In genomic region chr1:20614130-20614579, GRCh38 we compare ENCODE assay signal across 12 cellular contexts. TPM values are rescaled to one million over a fixed set of nuclear protein-coding genes. Genes with fewer than 3 reads are reported as not detected.
DNase-seq lines count a peak whose midpoint lies in the region; ATAC-seq and TF ChIP-seq lines count a peak whose summit lies in the region.
"Had no signal": no experiment of that assay in that cellular context is flagged by ENCODE, and none has a peak within 500 bp of the region (broad histone marks: within the 10 kb centered on the region; RNA-seq: fewer than 3 reads in every experiment).

No MANE protein-coding gene starts in this region.

- CTCF ChIA-PET in HEK293 (lab: Yijun Ruan, JAX), result interaction anchor here (1.7 kb wide), 2 partner anchors 19 to 39 kb away, joined by 5 to 6 read pairs; partner anchors contain the start of gene PINK1

- no peak overlapping the region for H3K4me2 ChIP-seq in hepatocyte

- in situ Hi-C loops in HAP-1 (cut with MboI; ENCODE audit: low sequenced_read_pairs), result no loop called here

- H3K79me2 ChIP-seq in hepatocyte, result no peaks in the 10 kb centered on the region

- no peak for TF ChIP-seq CTCF in HEK293 (tag by site-specific recombination; IDR thresholded peaks at IDR 0.05)
- TF ChIP-seq CTCF in WERI-Rb-1 (IDR thresholded peaks at IDR 0.05; ENCODE audit: low read depth, low read length), result no peak
- TF ChIP-seq CTCF in hepatocyte (IDR thresholded peaks at IDR 0.05; ENCODE audit: poor library complexity), result no peak

- no peak overlapping the region for H2AFZ ChIP-seq in hepatocyte

- 60% methylated on average over 3 of the region's 3 CpGs for WGBS in hepatocyte (ENCODE audit: low lambda C conversion rate, missing lambda C conversion rate)

- H3K36me3 ChIP-seq in HEK293 (ENCODE audit: control insufficient read depth in 2 of 2, insufficient read depth in 1 of 2, low read length in 2 of 2) (no peaks in the 10 kb centered on the region), WERI-Rb-1 (no peaks in the 10 kb centered on the region), hepatocyte (replicated peaks; ENCODE audit: insufficient read depth, low read depth) (no peaks in the 10 kb centered on the region), skeletal muscle tissue (ENCODE audit: control insufficient read depth in 3 of 3, insufficient read depth in 3 of 3, low read length in 3 of 3) (no peaks in the 10 kb centered on the region), HAP-1 (replicated peaks) (no peaks in the 10 kb centered on the region)

- POLR2A ChIA-PET in HEK293 (lab: Yijun Ruan, JAX), result interaction anchor here (0.8 to 2.2 kb wide), 2 partner anchors 20 to 39 kb away, joined by 3 to 7 read pairs; no protein-coding TSS in a partner anchor

- H3K4me1 ChIP-seq in HEK293 (ENCODE audit: control insufficient read depth, insufficient read depth, low read length) (no peaks in the 10 kb centered on the region), hepatocyte (ENCODE audit: insufficient read depth) (peaks cover 8% of the 10 kb centered on the region), skeletal muscle tissue (ENCODE audit: control insufficient read depth in 3 of 3, insufficient read depth in 3 of 3, low read length in 3 of 3) (peaks cover 22 to 35% (median 28%) of the 10 kb centered on the region in 3 donors), HAP-1 (peaks cover 15% of the 10 kb centered on the region)

- no peaks in the 10 kb centered on the region for H4K20me1 ChIP-seq in hepatocyte (ENCODE audit: insufficient read depth, poor library complexity, severe bottlenecking)

- no peak overlapping the region for H3K4me3 ChIP-seq in HEK293 (ENCODE audit: low read depth, low read length)
- no peak overlapping the region for H3K4me3 ChIP-seq in WERI-Rb-1 (ENCODE audit: low read depth, low read length)
- H3K4me3 ChIP-seq in hepatocyte, result no peak overlapping the region
- no peak overlapping the region for H3K4me3 ChIP-seq in skeletal muscle tissue (ENCODE audit: low read length in 3 of 3)
- H3K4me3 ChIP-seq in HAP-1, result no peak overlapping the region
- H3K4me3 ChIP-seq: lung had no signal

- H3K27me3 ChIP-seq in WERI-Rb-1 (ENCODE audit: insufficient read depth, low read depth, severe bottlenecking) (no peaks in the 10 kb centered on the region), hepatocyte (no peaks in the 10 kb centered on the region), skeletal muscle tissue (ENCODE audit: control insufficient read depth in 3 of 3, insufficient read depth in 3 of 3, low read length in 3 of 3) (no peaks in the 10 kb centered on the region), HAP-1 (ENCODE audit: low read depth) (no peaks in the 10 kb centered on the region)

- DNase-seq in WERI-Rb-1 (no peak), hepatocyte (ENCODE audit: low spot score) (no peak), GM19238 (ENCODE audit: insufficient read length, low spot score) (no peak), HAP-1 (ENCODE audit: low spot score in 2 of 2) (no peak), NCI-H748 (lab: John Stamatoyannopoulos, UW; ENCODE audit: unreplicated experiment) (no peak)
- DNase-seq: activated CD8-positive, alpha-beta T cell treated with anti-CD3 and anti-CD28 coated beads, Interleukin-2, amount 10 ng/mL, durations not matched to agents 7 days and 5 days; activated naive CD4-positive, alpha-beta T cell had no signal

- H3K9ac ChIP-seq in skeletal muscle tissue (ENCODE audit: low read depth in 1 of 3, low read length in 3 of 3), result peak overlapping the region in 1 of 3 donors; percentile 64

- H3K27ac ChIP-seq in HEK293 (ENCODE audit: extremely low read depth, low read depth, low read length) (no peak overlapping the region), WERI-Rb-1 (peak overlapping the region; percentile 14; the same call in 1 of the 2 replicates), hepatocyte (peak overlapping the region; percentile 82), skeletal muscle tissue (ENCODE audit: low read depth, low read length) (peak overlapping the region; percentile 48)

- no peaks in the 10 kb centered on the region for H3K9me2 ChIP-seq in hepatocyte (replicated peaks; ENCODE audit: insufficient read depth)

- H3K9me3 ChIP-seq in HEK293 (ENCODE audit: control insufficient read depth, insufficient read depth, low read depth, low read length) (no peaks in the 10 kb centered on the region), WERI-Rb-1 (ENCODE audit: severe bottlenecking) (peaks cover 3% of the 10 kb centered on the region), hepatocyte (ENCODE audit: low read depth) (no peaks in the 10 kb centered on the region), skeletal muscle tissue (ENCODE audit: control insufficient read depth in 3 of 3, low read length in 3 of 3) (no peaks in the 10 kb centered on the region), HAP-1 (no peaks in the 10 kb centered on the region)

- ATAC-seq in GM18907 (IDR thresholded peaks at IDR 0.05; ENCODE audit: unreplicated experiment), result no peak
- ATAC-seq: activated CD8-positive, alpha-beta T cell treated with anti-CD3 and anti-CD28 coated beads, Interleukin-2, amount 10 ng/mL, durations not matched to agents 7 days and 5 days; stimulated activated memory B cell treated with anti-CD40 and anti-IgM and Interleukin-4, amounts not matched to agents 10 μg/mL and 1 μg/mL and 100 μg/mL, for 72 hours had no signal

TF ChIP-seq in HEK293, 187 proteins besides CTCF, POLR2A, EP300 and RAD21:
- TF ChIP-seq ZNF335 (tag by site-specific recombination; conservative IDR thresholded peaks at IDR 0.05), result peak; percentile 52; the same call in 1 of the 2 replicates
- TF ChIP-seq ZNF530 (tag by site-specific recombination; IDR thresholded peaks at IDR 0.05; ENCODE audit: low read depth), result no peak
- TF ChIP-seq, protein P1, sequence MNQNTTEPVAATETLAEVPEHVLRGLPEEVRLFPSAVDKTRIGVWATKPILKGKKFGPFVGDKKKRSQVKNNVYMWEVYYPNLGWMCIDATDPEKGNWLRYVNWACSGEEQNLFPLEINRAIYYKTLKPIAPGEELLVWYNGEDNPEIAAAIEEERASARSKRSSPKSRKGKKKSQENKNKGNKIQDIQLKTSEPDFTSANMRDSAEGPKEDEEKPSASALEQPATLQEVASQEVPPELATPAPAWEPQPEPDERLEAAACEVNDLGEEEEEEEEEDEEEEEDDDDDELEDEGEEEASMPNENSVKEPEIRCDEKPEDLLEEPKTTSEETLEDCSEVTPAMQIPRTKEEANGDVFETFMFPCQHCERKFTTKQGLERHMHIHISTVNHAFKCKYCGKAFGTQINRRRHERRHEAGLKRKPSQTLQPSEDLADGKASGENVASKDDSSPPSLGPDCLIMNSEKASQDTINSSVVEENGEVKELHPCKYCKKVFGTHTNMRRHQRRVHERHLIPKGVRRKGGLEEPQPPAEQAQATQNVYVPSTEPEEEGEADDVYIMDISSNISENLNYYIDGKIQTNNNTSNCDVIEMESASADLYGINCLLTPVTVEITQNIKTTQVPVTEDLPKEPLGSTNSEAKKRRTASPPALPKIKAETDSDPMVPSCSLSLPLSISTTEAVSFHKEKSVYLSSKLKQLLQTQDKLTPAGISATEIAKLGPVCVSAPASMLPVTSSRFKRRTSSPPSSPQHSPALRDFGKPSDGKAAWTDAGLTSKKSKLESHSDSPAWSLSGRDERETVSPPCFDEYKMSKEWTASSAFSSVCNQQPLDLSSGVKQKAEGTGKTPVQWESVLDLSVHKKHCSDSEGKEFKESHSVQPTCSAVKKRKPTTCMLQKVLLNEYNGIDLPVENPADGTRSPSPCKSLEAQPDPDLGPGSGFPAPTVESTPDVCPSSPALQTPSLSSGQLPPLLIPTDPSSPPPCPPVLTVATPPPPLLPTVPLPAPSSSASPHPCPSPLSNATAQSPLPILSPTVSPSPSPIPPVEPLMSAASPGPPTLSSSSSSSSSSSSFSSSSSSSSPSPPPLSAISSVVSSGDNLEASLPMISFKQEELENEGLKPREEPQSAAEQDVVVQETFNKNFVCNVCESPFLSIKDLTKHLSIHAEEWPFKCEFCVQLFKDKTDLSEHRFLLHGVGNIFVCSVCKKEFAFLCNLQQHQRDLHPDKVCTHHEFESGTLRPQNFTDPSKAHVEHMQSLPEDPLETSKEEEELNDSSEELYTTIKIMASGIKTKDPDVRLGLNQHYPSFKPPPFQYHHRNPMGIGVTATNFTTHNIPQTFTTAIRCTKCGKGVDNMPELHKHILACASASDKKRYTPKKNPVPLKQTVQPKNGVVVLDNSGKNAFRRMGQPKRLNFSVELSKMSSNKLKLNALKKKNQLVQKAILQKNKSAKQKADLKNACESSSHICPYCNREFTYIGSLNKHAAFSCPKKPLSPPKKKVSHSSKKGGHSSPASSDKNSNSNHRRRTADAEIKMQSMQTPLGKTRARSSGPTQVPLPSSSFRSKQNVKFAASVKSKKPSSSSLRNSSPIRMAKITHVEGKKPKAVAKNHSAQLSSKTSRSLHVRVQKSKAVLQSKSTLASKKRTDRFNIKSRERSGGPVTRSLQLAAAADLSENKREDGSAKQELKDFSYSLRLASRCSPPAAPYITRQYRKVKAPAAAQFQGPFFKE (tag by site-specific recombination; IDR thresholded peaks at IDR 0.05; ENCODE audit: borderline replicate concordance), result no peak
- no peak for TF ChIP-seq ZNF571 (tag by site-specific recombination; IDR thresholded peaks at IDR 0.05)

RNA-seq across cellular contexts. Expression of gene PINK1, which starts 19.1 kb away (rescaled TPM):
- total RNA-seq in hepatocyte, result 60.5 and 73.2 TPM in 2 replicates
- polyA plus RNA-seq in hepatocyte, result 84.1 and 96.4 TPM in 2 replicates
- 56.4 TPM for total RNA-seq in skeletal muscle tissue

RNA-seq across cellular contexts. Expression of gene CDA, which starts 25.3 kb away (rescaled TPM):
- total RNA-seq in hepatocyte (2.1 and 3.2 TPM in 2 replicates), skeletal muscle tissue (not detected)
- 2.1 and 3.8 TPM in 2 replicates for polyA plus RNA-seq in hepatocyte
- total RNA-seq: activated CD8-positive, alpha-beta T cell treated with anti-CD3 and anti-CD28 coated beads, Interleukin-2, amount 10 ng/mL, durations not matched to agents 7 days and 5 days had no signal

RNA-seq across cellular contexts. Expression of gene DDOST, which starts 47.0 kb away (rescaled TPM):
- total RNA-seq in hepatocyte, result 320 and 326 TPM in 2 replicates
- polyA plus RNA-seq in hepatocyte, result 393 and 405 TPM in 2 replicates
- 146 TPM for total RNA-seq in skeletal muscle tissue
